1 cellular context compared by ENCODE assay signal in the genomic region with DNA sequence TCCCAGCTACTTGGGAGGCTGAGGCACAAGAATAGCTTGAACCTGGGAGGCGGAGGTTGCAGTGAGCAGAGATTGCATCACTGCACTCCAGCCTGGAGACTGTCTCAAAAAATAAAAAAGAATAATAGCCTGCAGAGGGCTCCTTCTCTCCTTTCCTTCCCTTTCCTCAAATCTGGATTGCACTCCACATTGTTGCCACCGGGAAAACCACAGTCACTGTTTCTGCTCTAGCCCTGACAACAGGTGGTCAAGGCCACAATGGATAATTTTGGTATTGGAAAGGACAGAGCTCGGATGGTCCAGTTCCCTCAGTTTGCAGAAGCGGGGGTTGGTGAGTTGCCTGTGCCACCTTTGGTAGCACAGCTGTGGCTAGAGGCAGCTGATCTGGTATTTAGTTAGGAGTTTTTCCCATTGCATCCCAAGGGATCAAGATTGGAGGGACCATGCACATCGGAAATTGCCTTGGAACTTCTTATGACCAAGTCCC.
TF ChIP-seq lines count a peak whose summit lies in the region.

No MANE protein-coding gene starts in this region.

TF ChIP-seq in K562, 482 proteins besides CTCF, POLR2A, EP300 and RAD21:
- TF ChIP-seq MAFG (tag; conservative IDR thresholded peaks at IDR 0.05) (no peak), ZNF354B (CRISPR knock-in tag; IDR thresholded peaks at IDR 0.05) (no peak), ZNF239 (CRISPR knock-in tag; IDR thresholded peaks at IDR 0.05) (no peak), PCBP2 (IDR thresholded peaks at IDR 0.05; ENCODE audit: low read depth, low read length, poor library complexity, severe bottlenecking) (no peak), CEBPB (tag; IDR thresholded peaks at IDR 0.05) (peak; percentile 83), ZNF445 (CRISPR knock-in tag; IDR thresholded peaks at IDR 0.05; ENCODE audit: low read depth) (no peak), ATF7 (IDR thresholded peaks at IDR 0.05) (no peak), CEBPG (CRISPR knock-in tag; IDR thresholded peaks at IDR 0.05) (peak; percentile 42; the same call in 1 of the 2 replicates), CEBPG (tag; conservative IDR thresholded peaks at IDR 0.05 in 1 of 2, IDR thresholded peaks at IDR 0.05 in 1 of 2) (peak; percentile 79 to 85)
- TF ChIP-seq, protein P1, sequence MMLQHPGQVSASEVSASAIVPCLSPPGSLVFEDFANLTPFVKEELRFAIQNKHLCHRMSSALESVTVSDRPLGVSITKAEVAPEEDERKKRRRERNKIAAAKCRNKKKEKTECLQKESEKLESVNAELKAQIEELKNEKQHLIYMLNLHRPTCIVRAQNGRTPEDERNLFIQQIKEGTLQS (IDR thresholded peaks at IDR 0.05) = peak; percentile 86
- TF ChIP-seq, protein P1 (CRISPR knock-in tag; conservative IDR thresholded peaks at IDR 0.05) = no peak
- TF ChIP-seq, protein P2, sequence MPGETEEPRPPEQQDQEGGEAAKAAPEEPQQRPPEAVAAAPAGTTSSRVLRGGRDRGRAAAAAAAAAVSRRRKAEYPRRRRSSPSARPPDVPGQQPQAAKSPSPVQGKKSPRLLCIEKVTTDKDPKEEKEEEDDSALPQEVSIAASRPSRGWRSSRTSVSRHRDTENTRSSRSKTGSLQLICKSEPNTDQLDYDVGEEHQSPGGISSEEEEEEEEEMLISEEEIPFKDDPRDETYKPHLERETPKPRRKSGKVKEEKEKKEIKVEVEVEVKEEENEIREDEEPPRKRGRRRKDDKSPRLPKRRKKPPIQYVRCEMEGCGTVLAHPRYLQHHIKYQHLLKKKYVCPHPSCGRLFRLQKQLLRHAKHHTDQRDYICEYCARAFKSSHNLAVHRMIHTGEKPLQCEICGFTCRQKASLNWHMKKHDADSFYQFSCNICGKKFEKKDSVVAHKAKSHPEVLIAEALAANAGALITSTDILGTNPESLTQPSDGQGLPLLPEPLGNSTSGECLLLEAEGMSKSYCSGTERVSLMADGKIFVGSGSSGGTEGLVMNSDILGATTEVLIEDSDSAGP (CRISPR knock-in tag; IDR thresholded peaks at IDR 0.05) = no peak
- TF ChIP-seq, protein P3, sequence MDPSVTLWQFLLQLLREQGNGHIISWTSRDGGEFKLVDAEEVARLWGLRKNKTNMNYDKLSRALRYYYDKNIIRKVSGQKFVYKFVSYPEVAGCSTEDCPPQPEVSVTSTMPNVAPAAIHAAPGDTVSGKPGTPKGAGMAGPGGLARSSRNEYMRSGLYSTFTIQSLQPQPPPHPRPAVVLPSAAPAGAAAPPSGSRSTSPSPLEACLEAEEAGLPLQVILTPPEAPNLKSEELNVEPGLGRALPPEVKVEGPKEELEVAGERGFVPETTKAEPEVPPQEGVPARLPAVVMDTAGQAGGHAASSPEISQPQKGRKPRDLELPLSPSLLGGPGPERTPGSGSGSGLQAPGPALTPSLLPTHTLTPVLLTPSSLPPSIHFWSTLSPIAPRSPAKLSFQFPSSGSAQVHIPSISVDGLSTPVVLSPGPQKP (CRISPR knock-in tag; IDR thresholded peaks at IDR 0.05) = no peak
